Comparison of ENCODE assay signal across 11 cellular contexts in genomic region chrX:53087378-53087777, GRCh38. TPM values are rescaled to one million over a fixed set of nuclear protein-coding genes. Genes with fewer than 3 reads are reported as not detected.
A peak's percentile ranks its signal among the peaks of the same experiment; 100 is the strongest.
DNase-seq lines count a peak whose midpoint lies in the region; ATAC-seq and TF ChIP-seq lines count a peak whose summit lies in the region.
"Had no signal": no experiment of that assay in that cellular context is flagged by ENCODE, and none has a peak within 500 bp of the region (broad histone marks: within the 10 kb centered on the region; RNA-seq: fewer than 3 reads in every experiment).

No MANE protein-coding gene starts in this region.

- no peak for TF ChIP-seq CTCF in GM13977 (IDR thresholded peaks at IDR 0.05; ENCODE audit: extremely low read depth, insufficient read depth, missing control alignments)
- TF ChIP-seq CTCF in progenitor cell of endocrine pancreas (IDR thresholded peaks at IDR 0.05; ENCODE audit: unreplicated experiment): no peak

- peak overlapping the region; percentile 100 for H3K27ac Mint-ChIP-seq in central memory CD8-positive, alpha-beta T cell (ENCODE audit: low read depth)
- H3K27ac Mint-ChIP-seq in progenitor cell of endocrine pancreas: peak overlapping the region; percentile 31

- DNase-seq in AG08396 (ENCODE audit: low spot score) (peak; percentile 3), GM13977 (ENCODE audit: low spot score) (peak; percentile 9), progenitor cell of endocrine pancreas (ENCODE audit: low spot score, unreplicated experiment) (no peak), SIG-M5 treated with dmso at 0.1 percent for 504 hours (lab: John Stamatoyannopoulos, UW; ENCODE audit: unreplicated experiment) (no peak), NOMO-1 treated with DMSO at 0.1 percent for 48 hours (lab: John Stamatoyannopoulos, UW; ENCODE audit: unreplicated experiment) (no peak)
- DNase-seq in central memory CD8-positive, alpha-beta T cell (ENCODE audit: low spot score in 2 of 2): no peak
- DNase-seq: colonic mucosa; GOT3; stimulated activated naive CD4-positive, alpha-beta T cell had no signal

- peak overlapping the region; percentile 95 for H3K4me3 Mint-ChIP-seq in central memory CD8-positive, alpha-beta T cell
- no peak overlapping the region for H3K4me3 Mint-ChIP-seq in progenitor cell of endocrine pancreas (ENCODE audit: low read depth)

- in situ Hi-C loops in GM13977 (cut with MboI; ENCODE audit: low pct_unique_long_range_greater_than_20kb, low sequenced_read_pairs, unreplicated experiment): no loop called here

- peaks cover 58% of the 10 kb centered on the region for H3K36me3 Mint-ChIP-seq in central memory CD8-positive, alpha-beta T cell (ENCODE audit: insufficient read depth)
- H3K36me3 Mint-ChIP-seq in progenitor cell of endocrine pancreas (ENCODE audit: insufficient read depth): peaks cover 15% of the 10 kb centered on the region

- H3K4me1 Mint-ChIP-seq in central memory CD8-positive, alpha-beta T cell: peaks cover 53% of the 10 kb centered on the region
- peaks cover 20% of the 10 kb centered on the region for H3K4me1 Mint-ChIP-seq in progenitor cell of endocrine pancreas (ENCODE audit: low read depth)

- H3K27me3 Mint-ChIP-seq in central memory CD8-positive, alpha-beta T cell: no peaks in the 10 kb centered on the region
- no peaks in the 10 kb centered on the region for H3K27me3 Mint-ChIP-seq in progenitor cell of endocrine pancreas

- no peak for ATAC-seq in central memory CD8-positive, alpha-beta T cell (replicated peaks; ENCODE audit: extremely low read depth, poor library complexity, severe bottlenecking)
- ATAC-seq in HG03159 (IDR thresholded peaks at IDR 0.05; ENCODE audit: unreplicated experiment) (no peak), HG02852 (IDR thresholded peaks at IDR 0.05; ENCODE audit: unreplicated experiment) (no peak)

- H3K9me3 Mint-ChIP-seq in central memory CD8-positive, alpha-beta T cell: no peaks in the 10 kb centered on the region
- H3K9me3 Mint-ChIP-seq in progenitor cell of endocrine pancreas (ENCODE audit: low read depth): peaks cover 12% of the 10 kb centered on the region

RNA-seq across cellular contexts. Expression of gene TSPYL2, which starts 5.2 kb away (rescaled TPM):
- total RNA-seq in progenitor cell of endocrine pancreas: 53.6 and 54.9 TPM in 2 replicates

RNA-seq across cellular contexts. Expression of gene KANTR, which starts 6.6 kb away (rescaled TPM):
- 16.0 and 18.0 TPM in 2 replicates for total RNA-seq in progenitor cell of endocrine pancreas

RNA-seq across cellular contexts. Expression of gene GPR173, which starts 38.8 kb away (rescaled TPM):
- total RNA-seq in progenitor cell of endocrine pancreas: 18.4 and 19.4 TPM in 2 replicates

Comparison
In these comparisons a context has a peak if more than half of its experiments do, and no peak if none do; other contexts are left out.
1. DNase-seq: peak in AG08396 (single experiment) and GM13977 (single experiment); none in central memory CD8-positive, alpha-beta T cell (0 of 2), progenitor cell of endocrine pancreas (single experiment), SIG-M5 treated with dmso at 0.1 percent for 504 hours (single experiment) and NOMO-1 treated with DMSO at 0.1 percent for 48 hours (single experiment).